7 cellular contexts compared by ENCODE assay signal in genomic region chr3:52232279-52233107, GRCh38.
A peak's percentile ranks its signal among the peaks of the same experiment; 100 is the strongest.
DNase-seq lines count a peak whose midpoint lies in the region; ATAC-seq lines count a peak whose summit lies in the region.
"Had no signal": no experiment of that assay in that cellular context is flagged by ENCODE, and none has a peak within 500 bp of the region (broad histone marks: within the 10 kb centered on the region; RNA-seq: fewer than 3 reads in every experiment).

No MANE protein-coding gene starts in this region.

- peaks cover 51% of the 10 kb centered on the region for H3K4me1 Mint-ChIP-seq in stimulated activated naive CD8-positive, alpha-beta T cell treated with anti-CD3 and anti-CD28 coated beads, Interleukin-15, Interleukin-2, amounts not matched to agents 100 ng/mL and 50 ng/mL, for 24 hours (ENCODE audit: low read depth)

- H3K4me3 Mint-ChIP-seq in stimulated activated naive CD8-positive, alpha-beta T cell treated with anti-CD3 and anti-CD28 coated beads, Interleukin-15, Interleukin-2, amounts not matched to agents 100 ng/mL and 50 ng/mL, for 24 hours = peak overlapping the region; percentile 7
- H3K4me3 Mint-ChIP-seq: activated B cell treated with CpG ODN at 0.5 μM for 24 hours had no signal

- DNase-seq in stimulated activated naive CD8-positive, alpha-beta T cell treated with anti-CD3 and anti-CD28 coated beads, Interleukin-15, Interleukin-2, amounts not matched to agents 100 U/mL and 50 U/mL, for 24 hours = no peak
- DNase-seq in ecto neural progenitor cell (ENCODE audit: low spot score) = peak; percentile 41
- no peak for DNase-seq in KG1 (lab: John Stamatoyannopoulos, UW)

- peaks cover 13% of the 10 kb centered on the region for H3K36me3 Mint-ChIP-seq in stimulated activated naive CD8-positive, alpha-beta T cell treated with anti-CD3 and anti-CD28 coated beads, Interleukin-15, Interleukin-2, amounts not matched to agents 100 ng/mL and 50 ng/mL, for 24 hours (ENCODE audit: low read depth)

- peak overlapping the region; percentile 67 for H3K27ac Mint-ChIP-seq in stimulated activated naive CD8-positive, alpha-beta T cell treated with anti-CD3 and anti-CD28 coated beads, Interleukin-15, Interleukin-2, amounts not matched to agents 100 ng/mL and 50 ng/mL, for 24 hours
- H3K27ac Mint-ChIP-seq: activated B cell treated with CpG ODN at 0.5 μM for 24 hours had no signal

- no peaks in the 10 kb centered on the region for H3K27me3 Mint-ChIP-seq in stimulated activated naive CD8-positive, alpha-beta T cell treated with anti-CD3 and anti-CD28 coated beads, Interleukin-15, Interleukin-2, amounts not matched to agents 100 ng/mL and 50 ng/mL, for 24 hours
- H3K27me3 Mint-ChIP-seq: activated B cell treated with CpG ODN at 0.5 μM for 24 hours had no signal

- ATAC-seq in stimulated activated naive CD8-positive, alpha-beta T cell treated with anti-CD3 and anti-CD28 coated beads, Interleukin-15, Interleukin-2, amounts not matched to agents 100 U/mL and 50 U/mL, for 24 hours = no peak
- no peak for ATAC-seq in HG03521 (IDR thresholded peaks at IDR 0.05; ENCODE audit: unreplicated experiment)
- ATAC-seq in HG03097 (IDR thresholded peaks at IDR 0.05; ENCODE audit: low FRiP score, unreplicated experiment) = no peak

- no peaks in the 10 kb centered on the region for H3K9me3 Mint-ChIP-seq in stimulated activated naive CD8-positive, alpha-beta T cell treated with anti-CD3 and anti-CD28 coated beads, Interleukin-15, Interleukin-2, amounts not matched to agents 100 ng/mL and 50 ng/mL, for 24 hours
- H3K9me3 Mint-ChIP-seq: activated B cell treated with CpG ODN at 0.5 μM for 24 hours had no signal
